Comparison of ENCODE assay signal across 21 cellular contexts in genomic region chr1:187549540-187549939, GRCh38.
"Had no signal": no experiment of that assay in that cellular context is flagged by ENCODE, and none has a peak within 500 bp of the region (broad histone marks: within the 10 kb centered on the region; RNA-seq: fewer than 3 reads in every experiment).

No MANE protein-coding gene starts in this region.

- H3K4me3 ChIP-seq: MG63 had no signal

- H3K27me3 ChIP-seq: MG63 had no signal

- H3K9ac ChIP-seq: SK-N-SH had no signal

- ATAC-seq: Panc1, PC-3 had no signal

- H3K36me3 ChIP-seq: MG63 had no signal

- DNase-seq: IMR-90; Karpas-422; KG1; MG63; NCI-H1092; NCI-H1105 treated with DMSO at 0.1 percent for 48 hours; NCI-H1417 treated with DMSO at 0.1 percent for 48 hours; NCI-H146; NCI-H1694 treated with DMSO at 0.1 percent for 48 hours; NCI-H1930; NCI-H2081; NCI-H2107; NCI-H2227 treated with DMSO at 0.1 percent for 48 hours; NCI-H524; NCI-H526 treated with DMSO at 0.1 percent for 48 hours; NCI-H748 treated with DMSO at 0.1 percent for 48 hours; NK-92 treated with Interleukin-12 subunit alpha and Interleukin-12 subunit beta, amount 100 ng/mL, for 24 hours; PC-3; SHP77 had no signal

- H3K9me3 ChIP-seq: MG63, SK-N-SH had no signal

- H3K4me2 ChIP-seq: SK-N-SH had no signal
